1 cellular context compared by ENCODE assay signal in genomic region chr22:35914665-35915476, GRCh38.
TF ChIP-seq lines count a peak whose summit lies in the region.

No MANE protein-coding gene starts in this region.

TF ChIP-seq in HEK293, 187 proteins besides CTCF, POLR2A, EP300 and RAD21 (continued from another document):
- TF ChIP-seq HIC1 (tag by site-specific recombination; IDR thresholded peaks at IDR 0.05): peak; percentile 34; the same call in 1 of the 2 replicates
- peak; percentile 77 for TF ChIP-seq ZXDB (tag by site-specific recombination; IDR thresholded peaks at IDR 0.05)
- TF ChIP-seq ZEB2 (tag by site-specific recombination; IDR thresholded peaks at IDR 0.05): peak; percentile 77
- no peak for TF ChIP-seq RBAK (tag by site-specific recombination; IDR thresholded peaks at IDR 0.05)
- TF ChIP-seq ZNF302 (tag by site-specific recombination; IDR thresholded peaks at IDR 0.05; ENCODE audit: low read depth): no peak
- no peak for TF ChIP-seq ZNF548 (tag by site-specific recombination; IDR thresholded peaks at IDR 0.05)
- peak; percentile 72 for TF ChIP-seq TSHZ1 (tag by site-specific recombination; IDR thresholded peaks at IDR 0.05; ENCODE audit: borderline replicate concordance)
- peak; percentile 73 for TF ChIP-seq ZNF18 (tag by site-specific recombination; IDR thresholded peaks at IDR 0.05)
- no peak for TF ChIP-seq ZNF621 (tag by site-specific recombination; IDR thresholded peaks at IDR 0.05)
- no peak for TF ChIP-seq MYNN (tag by site-specific recombination; IDR thresholded peaks at IDR 0.05; ENCODE audit: borderline replicate concordance)
- peak; percentile 83; the same call in 1 of the 2 replicates for TF ChIP-seq INSM2 (tag by site-specific recombination; IDR thresholded peaks at IDR 0.05)
- TF ChIP-seq ZNF558 (tag by site-specific recombination; IDR thresholded peaks at IDR 0.05): no peak
- 0 out of 2 replicates have a peak, but pooled peaks have one; percentile 65 for TF ChIP-seq ZNF391 (tag by site-specific recombination; IDR thresholded peaks at IDR 0.05; ENCODE audit: borderline replicate concordance, low read depth)
- no peak for TF ChIP-seq ZBTB10 (tag by site-specific recombination; IDR thresholded peaks at IDR 0.05)
- TF ChIP-seq ZNF843 (tag by site-specific recombination; IDR thresholded peaks at IDR 0.05): peak; percentile 60; the same call in 1 of the 2 replicates
- peak; percentile 45; the same call in 1 of the 2 replicates for TF ChIP-seq ZBTB8A (tag by site-specific recombination; IDR thresholded peaks at IDR 0.05)
- no peak for TF ChIP-seq ZNF362 (tag by site-specific recombination; IDR thresholded peaks at IDR 0.05)
- TF ChIP-seq ZNF629 (tag by site-specific recombination; IDR thresholded peaks at IDR 0.05): 0 out of 2 replicates have a peak, but pooled peaks have one; percentile 70
- TF ChIP-seq ZNF571 (tag by site-specific recombination; IDR thresholded peaks at IDR 0.05): no peak
TF ChIP-seq in HEK293: peak in this region for 53.
